ENCODE assay signal across 8 cellular contexts in genomic region chr7:100156331-100157068, GRCh38. TPM values are rescaled to one million over a fixed set of nuclear protein-coding genes. Genes with fewer than 3 reads are reported as not detected.
DNase-seq lines count a peak whose midpoint lies in the region; ATAC-seq and TF ChIP-seq lines count a peak whose summit lies in the region.

No MANE protein-coding gene starts in this region.

- H4K20me1 ChIP-seq in smooth muscle cell (ENCODE audit: low read depth): peaks cover 27% of the 10 kb centered on the region

- H3K9ac ChIP-seq in ES-I3 (ENCODE audit: low read depth, low read length) (peak overlapping the region; percentile 96; the same call in 1 of the 2 replicates), smooth muscle cell (ENCODE audit: low read depth) (no peak overlapping the region)

- 93% methylated on average over 16 of the region's 16 CpGs for WGBS in smooth muscle cell (ENCODE audit: low lambda C conversion rate)

- H3K36me3 Mint-ChIP-seq in nephron progenitor cell (ENCODE audit: low read depth): peaks cover 20% of the 10 kb centered on the region

- H3K9me3 Mint-ChIP-seq in nephron progenitor cell: no peaks in the 10 kb centered on the region

- H3K4me1 ChIP-seq in ES-I3 (ENCODE audit: insufficient read depth, low read length) (peaks cover 7% of the 10 kb centered on the region; the same call in 1 of the 2 replicates), breast epithelium (peaks cover 6 to 12% of the 10 kb centered on the region in 2 donors), smooth muscle cell (ENCODE audit: low read depth) (peaks cover 9% of the 10 kb centered on the region)

- no peak for TF ChIP-seq CTCF in NB4 (IDR thresholded peaks at IDR 0.05; ENCODE audit: low read depth, low read length)
- no peak for TF ChIP-seq CTCF in breast epithelium (IDR thresholded peaks at IDR 0.05)
- TF ChIP-seq CTCF in nephron progenitor cell (IDR thresholded peaks at IDR 0.05): no peak
- TF ChIP-seq CTCF in smooth muscle cell (IDR thresholded peaks at IDR 0.05; ENCODE audit: borderline replicate concordance, insufficient read depth, poor library complexity, severe bottlenecking): no peak

- no peaks in the 10 kb centered on the region for H3K27me3 ChIP-seq in breast epithelium
- no peaks in the 10 kb centered on the region for H3K27me3 ChIP-seq in smooth muscle cell (ENCODE audit: low read depth)

- peaks cover 10% of the 10 kb centered on the region for H3F3A ChIP-seq in smooth muscle cell (ENCODE audit: low read depth)

- no peak overlapping the region for H3K4me3 ChIP-seq in NB4 (ENCODE audit: low read depth, low read length)
- H3K4me3 ChIP-seq in breast epithelium: no peak overlapping the region
- H3K4me3 ChIP-seq in smooth muscle cell: no peak overlapping the region

- H3K4me1 Mint-ChIP-seq in nephron progenitor cell: peaks cover 52% of the 10 kb centered on the region

- intact Hi-C loops in breast epithelium (cut with DNase I; ENCODE audit: low total_unique reads): no loop called here

- H3K27ac ChIP-seq in breast epithelium (peak overlapping the region; percentile 76 to 86), smooth muscle cell (ENCODE audit: low read depth) (no peak overlapping the region)

- H3K36me3 ChIP-seq in ES-I3 (ENCODE audit: insufficient read depth, low read length): peaks cover 18% of the 10 kb centered on the region
- H3K36me3 ChIP-seq in breast epithelium: no peaks in the 10 kb centered on the region
- H3K36me3 ChIP-seq in smooth muscle cell (ENCODE audit: low read depth): no peaks in the 10 kb centered on the region

- peak overlapping the region; percentile 86 for H3K4me3 Mint-ChIP-seq in nephron progenitor cell

- no peak overlapping the region for H2AFZ ChIP-seq in smooth muscle cell (ENCODE audit: low read depth)

- peaks cover 5% of the 10 kb centered on the region for H3K27me3 Mint-ChIP-seq in nephron progenitor cell (ENCODE audit: low read depth, poor library complexity)

- H3K79me2 ChIP-seq in smooth muscle cell (ENCODE audit: low read depth): no peaks in the 10 kb centered on the region

- TF ChIP-seq POLR2A in NB4 (IDR thresholded peaks at IDR 0.05; ENCODE audit: extremely low read depth, insufficient read length) (no peak), breast epithelium (IDR thresholded peaks at IDR 0.05) (no peak)

- no peak overlapping the region for H3K4me2 ChIP-seq in smooth muscle cell

- DNase-seq in NB4 (ENCODE audit: low read depth): peak; percentile 78
- DNase-seq in breast epithelium (ENCODE audit: low spot score in 2 of 2): no peak
- no peak for DNase-seq in nephron progenitor cell
- DNase-seq in RKO (ENCODE audit: low spot score): no peak
- DNase-seq in NCI-H446 (lab: John Stamatoyannopoulos, UW): no peak
- DNase-seq in smooth muscle cell (lab: John Stamatoyannopoulos, UW; ENCODE audit: unreplicated experiment): no peak

- H3K9me3 ChIP-seq in ES-I3 (ENCODE audit: control insufficient read depth, insufficient read depth, low read length) (no peaks in the 10 kb centered on the region), breast epithelium (no peaks in the 10 kb centered on the region), smooth muscle cell (replicated peaks; ENCODE audit: low read depth) (no peaks in the 10 kb centered on the region)

- peak overlapping the region; percentile 69 for H3K27ac Mint-ChIP-seq in nephron progenitor cell

- no peak for ATAC-seq in GM21447 (IDR thresholded peaks at IDR 0.05; ENCODE audit: unreplicated experiment)

RNA-seq across cellular contexts. Expression of gene TRAPPC14, which starts 2.0 kb away (rescaled TPM):
- total RNA-seq in breast epithelium: 10 to 100 TPM in 2 of 3 donors, 1 to 10 TPM in 1; 3.4 to 16.1 (median 12.6) TPM
- 4.4 and 7.0 TPM in 2 replicates for total RNA-seq in smooth muscle cell
- 5.4 and 14.7 TPM in 2 replicates for polyA plus RNA-seq in smooth muscle cell

RNA-seq across cellular contexts. Expression of gene LAMTOR4, which starts 7.8 kb away (rescaled TPM):
- total RNA-seq in breast epithelium (100 to 1,000 TPM; 154 to 285 (median 207) TPM), smooth muscle cell (75.2 and 108 TPM in 2 replicates)
- polyA plus RNA-seq in smooth muscle cell: 203 and 217 TPM in 2 replicates

RNA-seq across cellular contexts. Expression of gene GAL3ST4, which starts 11.9 kb away (rescaled TPM):
- total RNA-seq in breast epithelium (1 to 10 TPM in 2 of 3 donors, under 1 TPM in 1; 0.98 to 2.5 (median 1.9) TPM), smooth muscle cell (4.8 and 6.5 TPM in 2 replicates)
- 7.2 and 7.4 TPM in 2 replicates for polyA plus RNA-seq in smooth muscle cell

RNA-seq across cellular contexts. Expression of gene GPC2, which starts 20.7 kb away (rescaled TPM):
- total RNA-seq in breast epithelium: 1 to 10 TPM; 1.4 to 3.6 (median 3.4) TPM
- total RNA-seq in smooth muscle cell: 3.5 and 7.1 TPM in 2 replicates
- polyA plus RNA-seq in smooth muscle cell: 3.2 and 8.5 TPM in 2 replicates

RNA-seq across cellular contexts. Expression of gene STAG3, which starts 21.2 kb away (rescaled TPM):
- total RNA-seq in breast epithelium (1 to 10 TPM in 2 of 3 donors, under 1 TPM in 1; 0.80 to 3.3 (median 1.3) TPM), smooth muscle cell (0.04 and 0.85 TPM in 2 replicates)
- polyA plus RNA-seq in smooth muscle cell: 0.96 and 1.3 TPM in 2 replicates
